In genomic region chr13:40438022-40438692, GRCh38 we compare ENCODE assay signal across 12 cellular contexts.
DNase-seq lines count a peak whose midpoint lies in the region; ATAC-seq and TF ChIP-seq lines count a peak whose summit lies in the region.
"Had no signal": no experiment of that assay in that cellular context is flagged by ENCODE, and none has a peak within 500 bp of the region (broad histone marks: within the 10 kb centered on the region; RNA-seq: fewer than 3 reads in every experiment).

No MANE protein-coding gene starts in this region.

- TF ChIP-seq CTCF in left lung (IDR thresholded peaks at IDR 0.05) = no peak

- H3K9me3 ChIP-seq in Karpas-422 (ENCODE audit: low read length) (no peaks in the 10 kb centered on the region), left lung (no peaks in the 10 kb centered on the region)

- H3K4me1 Mint-ChIP-seq in activated T-helper 1 cell treated with anti-CD3 and anti-CD28 coated beads, Interleukin-12 subunit alpha, Interleukin-12 subunit beta, Interleukin-2, Interleukin-4 antibody, amounts not matched to agents 30 ng/mL and 10 ng/mL and 1 ng/mL, durations not matched to agents 14 hours and 24 hours and 36 hours (ENCODE audit: low read depth) = peaks cover 39% of the 10 kb centered on the region
- H3K4me1 Mint-ChIP-seq in stimulated activated naive B cell treated with anti-CD40 and anti-IgM and Interleukin-4, amounts not matched to agents 10 μg/mL and 1 μg/mL and 100 μg/mL, for 72 hours = peaks cover 40 to 80% of the 10 kb centered on the region in 2 donors

- peak overlapping the region; percentile 39 for H3K4me3 Mint-ChIP-seq in activated T-helper 1 cell treated with anti-CD3 and anti-CD28 coated beads, Interleukin-12 subunit alpha, Interleukin-12 subunit beta, Interleukin-2, Interleukin-4 antibody, amounts not matched to agents 30 ng/mL and 10 ng/mL and 1 ng/mL, durations not matched to agents 14 hours and 24 hours and 36 hours
- H3K4me3 Mint-ChIP-seq in stimulated activated naive B cell treated with anti-CD40 and anti-IgM and Interleukin-4, amounts not matched to agents 10 μg/mL and 1 μg/mL and 100 μg/mL, for 72 hours = peak overlapping the region; percentile 30 to 80
- H3K4me3 Mint-ChIP-seq: natural killer cell treated with Interleukin-12 subunit alpha and Interleukin-12 subunit beta and Interleukin-15 and Interleukin-18, amount 100 ng/mL, for 72 hours had no signal

- H3K4me1 ChIP-seq in Karpas-422 (ENCODE audit: low read length) = peaks cover 47% of the 10 kb centered on the region
- H3K4me1 ChIP-seq in left lung = peaks cover 9 to 31% of the 10 kb centered on the region in 2 donors

- H3K36me3 Mint-ChIP-seq in activated T-helper 1 cell treated with anti-CD3 and anti-CD28 coated beads, Interleukin-12 subunit alpha, Interleukin-12 subunit beta, Interleukin-2, Interleukin-4 antibody, amounts not matched to agents 30 ng/mL and 10 ng/mL and 1 ng/mL, durations not matched to agents 14 hours and 24 hours and 36 hours (ENCODE audit: low read depth) = no peaks in the 10 kb centered on the region
- no peaks in the 10 kb centered on the region for H3K36me3 Mint-ChIP-seq in stimulated activated naive B cell treated with anti-CD40 and anti-IgM and Interleukin-4, amounts not matched to agents 10 μg/mL and 1 μg/mL and 100 μg/mL, for 72 hours
- H3K36me3 Mint-ChIP-seq: IgD-negative memory B cell; natural killer cell treated with Interleukin-12 subunit alpha and Interleukin-12 subunit beta and Interleukin-15 and Interleukin-18, amount 100 ng/mL, for 72 hours had no signal

- DNase-seq in Karpas-422 (no peak), left lung (no peak), AG08395 (ENCODE audit: low spot score) (no peak)
- DNase-seq in activated T-helper 1 cell treated with anti-CD3 and anti-CD28 coated beads, Interleukin-12 subunit alpha, Interleukin-12 subunit beta, Interleukin-2, Interleukin-4 antibody, amounts not matched to agents 30 ng/mL and 10 ng/mL and 1 ng/mL, durations not matched to agents 14 hours and 24 hours and 36 hours (ENCODE audit: low spot score) = no peak
- DNase-seq in stimulated activated naive B cell treated with anti-CD40 and anti-IgM and Interleukin-4, amounts not matched to agents 10 μg/mL and 1 μg/mL and 100 μg/mL, for 72 hours = no peak
- DNase-seq in activated CD4-positive, CD25-positive, alpha-beta regulatory T cell (lab: John Stamatoyannopoulos, UW) = no peak
- DNase-seq: stimulated activated CD8-positive, alpha-beta memory T cell treated with anti-CD3 and anti-CD28 coated beads, Interleukin-4, amount 100 ng/mL, for 48 hours had no signal

- intact Hi-C loops in activated T-helper 1 cell treated with anti-CD3 and anti-CD28 coated beads, Interleukin-12 subunit alpha, Interleukin-12 subunit beta, Interleukin-2, Interleukin-4 antibody, amounts not matched to agents 30 ng/mL and 10 ng/mL and 1 ng/mL, durations not matched to agents 14 hours and 24 hours and 36 hours (cut with micrococcal nuclease) = loop anchor here (2.0 to 5.0 kb wide), 6 partner anchors 49 to 335 kb away; no protein-coding TSS in a partner anchor
- intact Hi-C loops in left lung (cut with DNase I) = no loop called here

- H3K9me3 Mint-ChIP-seq in activated T-helper 1 cell treated with anti-CD3 and anti-CD28 coated beads, Interleukin-12 subunit alpha, Interleukin-12 subunit beta, Interleukin-2, Interleukin-4 antibody, amounts not matched to agents 30 ng/mL and 10 ng/mL and 1 ng/mL, durations not matched to agents 14 hours and 24 hours and 36 hours = no peaks in the 10 kb centered on the region
- H3K9me3 Mint-ChIP-seq in stimulated activated naive B cell treated with anti-CD40 and anti-IgM and Interleukin-4, amounts not matched to agents 10 μg/mL and 1 μg/mL and 100 μg/mL, for 72 hours = no peaks in the 10 kb centered on the region
- H3K9me3 Mint-ChIP-seq: IgD-negative memory B cell; natural killer cell treated with Interleukin-12 subunit alpha and Interleukin-12 subunit beta and Interleukin-15 and Interleukin-18, amount 100 ng/mL, for 72 hours had no signal

- H3K36me3 ChIP-seq in Karpas-422 (ENCODE audit: insufficient read depth, low read length) (no peaks in the 10 kb centered on the region), left lung (no peaks in the 10 kb centered on the region)

- no peak overlapping the region for H2AFZ ChIP-seq in Karpas-422 (ENCODE audit: low read length)

- peak overlapping the region; percentile 34; the same call in 1 of the 2 replicates for H3K9ac ChIP-seq in Karpas-422 (ENCODE audit: low read length)

- no peaks in the 10 kb centered on the region for H3K9me2 ChIP-seq in Karpas-422 (replicated peaks; ENCODE audit: insufficient read depth, low read length)

- TF ChIP-seq POLR2A in GM18505 (IDR thresholded peaks at IDR 0.05; ENCODE audit: borderline replicate concordance, extremely low read depth, insufficient read depth, insufficient read length) = no peak

- H3K79me2 ChIP-seq in Karpas-422 (ENCODE audit: low read length) = no peaks in the 10 kb centered on the region

- peak overlapping the region; percentile 65 for H3K4me2 ChIP-seq in Karpas-422 (ENCODE audit: low read depth, low read length, poor library complexity, severe bottlenecking)

- H3K27ac Mint-ChIP-seq in activated T-helper 1 cell treated with anti-CD3 and anti-CD28 coated beads, Interleukin-12 subunit alpha, Interleukin-12 subunit beta, Interleukin-2, Interleukin-4 antibody, amounts not matched to agents 30 ng/mL and 10 ng/mL and 1 ng/mL, durations not matched to agents 14 hours and 24 hours and 36 hours = peak overlapping the region; percentile 82
- H3K27ac Mint-ChIP-seq in stimulated activated naive B cell treated with anti-CD40 and anti-IgM and Interleukin-4, amounts not matched to agents 10 μg/mL and 1 μg/mL and 100 μg/mL, for 72 hours = peak overlapping the region; percentile 92

- H3K27ac ChIP-seq in Karpas-422 (ENCODE audit: low read length) = no peak overlapping the region
- peak overlapping the region; percentile 53 to 79 for H3K27ac ChIP-seq in left lung
- H3K27ac ChIP-seq: SK-N-MC had no signal

- H3K27me3 Mint-ChIP-seq in activated T-helper 1 cell treated with anti-CD3 and anti-CD28 coated beads, Interleukin-12 subunit alpha, Interleukin-12 subunit beta, Interleukin-2, Interleukin-4 antibody, amounts not matched to agents 30 ng/mL and 10 ng/mL and 1 ng/mL, durations not matched to agents 14 hours and 24 hours and 36 hours (ENCODE audit: insufficient read depth) = peaks cover 2% of the 10 kb centered on the region
- no peaks in the 10 kb centered on the region for H3K27me3 Mint-ChIP-seq in stimulated activated naive B cell treated with anti-CD40 and anti-IgM and Interleukin-4, amounts not matched to agents 10 μg/mL and 1 μg/mL and 100 μg/mL, for 72 hours
- H3K27me3 Mint-ChIP-seq: IgD-negative memory B cell had no signal

- H3K4me3 ChIP-seq in Karpas-422 (ENCODE audit: low read length) = no peak overlapping the region
- H3K4me3 ChIP-seq in left lung = no peak overlapping the region
- H3K4me3 ChIP-seq: GM12878, SK-N-MC had no signal

- no peaks in the 10 kb centered on the region for H4K20me1 ChIP-seq in Karpas-422 (ENCODE audit: insufficient read depth, low read depth, low read length)

- no peaks in the 10 kb centered on the region for H3K27me3 ChIP-seq in Karpas-422 (ENCODE audit: low read length)
- H3K27me3 ChIP-seq in left lung = no peaks in the 10 kb centered on the region

- ATAC-seq in left lung (peak; percentile 35), GM18505 (IDR thresholded peaks at IDR 0.05; ENCODE audit: unreplicated experiment) (no peak)
- ATAC-seq in stimulated activated naive B cell treated with anti-CD40 and anti-IgM and Interleukin-4, amounts not matched to agents 10 μg/mL and 1 μg/mL and 100 μg/mL, for 72 hours (replicated peaks) = no peak
- ATAC-seq: natural killer cell treated with Interleukin-12 subunit alpha and Interleukin-12 subunit beta and Interleukin-15 and Interleukin-18, amount 100 ng/mL, for 72 hours had no signal
